Comparison of ENCODE assay signal across 21 cellular contexts in the genomic region with DNA sequence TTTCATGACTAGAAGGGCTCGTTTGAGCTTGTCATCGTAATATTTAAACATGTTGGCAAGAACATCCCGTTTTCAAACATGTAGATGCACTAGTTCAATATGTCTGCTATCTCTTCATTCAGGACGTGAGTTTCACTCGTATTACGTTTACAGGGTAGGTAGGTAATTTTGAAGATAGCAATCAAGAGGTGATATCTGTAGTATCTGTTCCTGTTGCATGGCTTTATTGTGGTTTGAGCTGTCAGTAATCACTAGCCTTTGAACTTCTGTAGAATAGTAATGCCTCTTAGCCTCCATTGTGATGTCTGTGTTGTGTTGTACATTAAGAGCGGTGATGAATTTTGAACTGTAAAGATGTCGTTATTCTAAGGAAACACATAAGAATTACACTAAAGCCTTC.
"Had no signal": no experiment of that assay in that cellular context is flagged by ENCODE, and none has a peak within 500 bp of the region (broad histone marks: within the 10 kb centered on the region; RNA-seq: fewer than 3 reads in every experiment).

No MANE protein-coding gene starts in this region.

- H3K27ac Mint-ChIP-seq: activated naive CD4-positive, alpha-beta T cell treated with anti-CD3 and anti-CD28 coated beads, Interleukin-2, amount 50 U/mL, for 72 hours; activated T-helper 2 cell treated with anti-CD3 and anti-CD28 coated beads, Interferon-gamma antibody, Interleukin-2, Interleukin-4, amounts not matched to agents 10 μg/mL and 5 μg/mL and 100 μg/mL, durations not matched to agents 14 hours and 24 hours and 36 hours; natural killer cell had no signal

- FAIRE-seq: urothelium cell line had no signal

- H3K27ac ChIP-seq: adrenal gland, cardiac muscle cell, lower lobe of right lung, ovary, psoas muscle, tibial artery had no signal

- H3K4me3 ChIP-seq: adrenal gland, cardiac muscle cell, dorsolateral prefrontal cortex, lower lobe of right lung, ovary, psoas muscle, tibial artery had no signal

- H3K27me3 ChIP-seq: adrenal gland, cardiac muscle cell, dorsolateral prefrontal cortex, ovary, tibial artery had no signal

- ATAC-seq: activated naive CD4-positive, alpha-beta T cell treated with anti-CD3 and anti-CD28 coated beads, Interleukin-2, amount 50 U/mL, for 72 hours; lower lobe of right lung; natural killer cell; right cardiac atrium; stimulated activated naive CD8-positive, alpha-beta T cell treated with anti-CD3 and anti-CD28 coated beads, Interleukin-15, Interleukin-2, amounts not matched to agents 100 U/mL and 50 U/mL, for 24 hours had no signal

- H3K9me3 Mint-ChIP-seq: natural killer cell had no signal

- H3K4me3 Mint-ChIP-seq: natural killer cell had no signal

- DNase-seq: activated CD4-positive, alpha-beta T cell treated with anti-CD3 and anti-CD28 coated beads for 1 hour; activated CD4-positive, alpha-beta T cell treated with anti-CD3 and anti-CD28 coated beads, Interleukin-2, amount 50 U/mL, for 4 hours; activated T-cell treated with anti-CD3 and anti-CD28 coated beads for 4 hours; adrenal gland; dorsolateral prefrontal cortex; hypothalamus; islet precursor cell; lower lobe of right lung; natural killer cell; ovary; psoas muscle; right cardiac atrium; stimulated activated CD4-positive, alpha-beta T cell treated with anti-CD3 and anti-CD28 coated beads, Interleukin-2, amount 100 ng/mL, for 24 hours; stimulated activated naive CD8-positive, alpha-beta T cell treated with anti-CD3 and anti-CD28 coated beads, Interleukin-15, Interleukin-2, amounts not matched to agents 100 U/mL and 50 U/mL, for 24 hours; substantia nigra; T-helper 9 cell; tibial artery had no signal

- H3K4me1 ChIP-seq: adrenal gland, lower lobe of right lung, psoas muscle, tibial artery had no signal

- H3K4me1 Mint-ChIP-seq: natural killer cell had no signal

- H3K36me3 ChIP-seq: adrenal gland, cardiac muscle cell, lower lobe of right lung, ovary had no signal

- H3K9me3 ChIP-seq: adrenal gland, lower lobe of right lung, ovary, psoas muscle, tibial artery had no signal

- H3K36me3 Mint-ChIP-seq: natural killer cell had no signal
